ENCODE assay signal across 17 cellular contexts in the genomic region with DNA sequence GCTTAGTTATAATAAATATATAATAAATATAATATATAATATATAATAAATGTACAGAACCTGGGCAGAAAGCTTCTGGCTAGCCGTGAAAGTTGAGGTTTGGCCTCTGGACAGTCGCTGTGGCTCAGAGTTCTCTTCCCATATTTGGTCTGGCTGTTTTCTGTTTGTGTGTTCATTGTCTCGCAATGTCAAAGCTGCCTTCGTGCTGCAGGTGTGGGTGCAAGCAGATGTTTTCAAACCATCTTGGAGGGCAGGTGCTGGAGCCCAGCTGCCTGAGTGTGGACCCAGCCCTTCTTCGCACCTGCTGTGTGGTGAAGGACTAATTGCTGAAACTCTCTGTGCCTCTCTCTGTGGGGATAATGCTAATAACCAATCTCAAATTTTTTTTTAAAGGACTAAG. TPM values are rescaled to one million over a fixed set of nuclear protein-coding genes. Genes with fewer than 3 reads are reported as not detected.
A peak's percentile ranks its signal among the peaks of the same experiment; 100 is the strongest.
DNase-seq lines count a peak whose midpoint lies in the region; ATAC-seq lines count a peak whose summit lies in the region.
"Had no signal": no experiment of that assay in that cellular context is flagged by ENCODE, and none has a peak within 500 bp of the region (broad histone marks: within the 10 kb centered on the region; RNA-seq: fewer than 3 reads in every experiment).

No MANE protein-coding gene starts in this region.

- peaks cover 75% of the 10 kb centered on the region for H3K4me1 Mint-ChIP-seq in activated T-cell treated with anti-CD3 and anti-CD28 coated beads, Interleukin-2, amount 50 U/mL, for 72 hours (ENCODE audit: low read depth)
- peaks cover 41% of the 10 kb centered on the region for H3K4me1 Mint-ChIP-seq in activated T-cell treated with anti-CD3 and anti-CD28 coated beads, Interleukin-2, amount 50 U/mL, for 4 hours (ENCODE audit: low read depth)
- H3K4me1 Mint-ChIP-seq in stimulated activated effector memory CD8-positive, alpha-beta T cell treated with anti-CD3 and anti-CD28 coated beads, Interleukin-12 subunit alpha, Interleukin-12 subunit beta, amount 100 ng/mL, for 72 hours = peaks cover 50% of the 10 kb centered on the region

- peaks cover 1 to 3% of the 10 kb centered on the region in 2 donors for H3K36me3 Mint-ChIP-seq in activated T-cell treated with anti-CD3 and anti-CD28 coated beads, Interleukin-2, amount 50 U/mL, for 72 hours (ENCODE audit: insufficient read depth in 2 of 2)
- H3K36me3 Mint-ChIP-seq in activated T-cell treated with anti-CD3 and anti-CD28 coated beads, Interleukin-2, amount 50 U/mL, for 4 hours (ENCODE audit: insufficient read depth) = no peaks in the 10 kb centered on the region
- H3K36me3 Mint-ChIP-seq in stimulated activated effector memory CD8-positive, alpha-beta T cell treated with anti-CD3 and anti-CD28 coated beads, Interleukin-12 subunit alpha, Interleukin-12 subunit beta, amount 100 ng/mL, for 72 hours = peaks cover 7% of the 10 kb centered on the region
- H3K36me3 Mint-ChIP-seq: naive B cell had no signal

- ATAC-seq in activated T-cell treated with anti-CD3 and anti-CD28 coated beads, Interleukin-2, amount 50 U/mL, for 72 hours (replicated peaks in 1 of 2) = no peak
- no peak for ATAC-seq in activated T-cell treated with anti-CD3 and anti-CD28 coated beads, Interleukin-2, amount 50 U/mL, for 4 hours
- ATAC-seq in stimulated activated effector memory CD8-positive, alpha-beta T cell treated with anti-CD3 and anti-CD28 coated beads, Interleukin-12 subunit alpha, Interleukin-12 subunit beta, amount 100 ng/mL, for 72 hours = no peak
- ATAC-seq: psoas muscle had no signal

- no peak for DNase-seq in activated T-cell treated with anti-CD3 and anti-CD28 coated beads, Interleukin-2, amount 50 U/mL, for 72 hours
- DNase-seq in activated T-cell treated with anti-CD3 and anti-CD28 coated beads, Interleukin-2, amount 50 U/mL, for 4 hours = no peak
- DNase-seq in MV-4-11 (lab: John Stamatoyannopoulos, UW) (peak; percentile 38), RPMI8226 (peak; percentile 94), retina (no peak), activated gamma-delta T cell treated with Interleukin-2 at 50 U/mL for 16 hours (no peak)
- no peak for DNase-seq in stimulated activated effector memory CD8-positive, alpha-beta T cell treated with anti-CD3 and anti-CD28 coated beads, Interleukin-12 subunit alpha, Interleukin-12 subunit beta, amount 100 ng/mL, for 72 hours (ENCODE audit: low spot score in 2 of 2)
- DNase-seq in stimulated activated CD4-positive, alpha-beta T cell treated with anti-CD3 and anti-CD28 coated beads, Interleukin-12 subunit alpha, Interleukin-12 subunit beta, amount 100 ng/mL, for 4 hours = no peak
- DNase-seq: activated effector memory CD4-positive, alpha-beta T cell treated with anti-CD3 and anti-CD28 coated beads, Interleukin-2, amount 50 U/mL, for 16 hours; aorta; KG1; naive B cell; NCI-H1694 treated with DMSO at 0.1 percent for 48 hours; psoas muscle; SIG-M5; stimulated activated CD4-positive, alpha-beta T cell treated with anti-CD3 and anti-CD28 coated beads, Interleukin-15, amount 100 ng/mL, for 24 hours; substantia nigra had no signal

- H3K27me3 Mint-ChIP-seq in activated T-cell treated with anti-CD3 and anti-CD28 coated beads, Interleukin-2, amount 50 U/mL, for 72 hours (ENCODE audit: low read depth) = no peaks in the 10 kb centered on the region
- no peaks in the 10 kb centered on the region for H3K27me3 Mint-ChIP-seq in activated T-cell treated with anti-CD3 and anti-CD28 coated beads, Interleukin-2, amount 50 U/mL, for 4 hours (ENCODE audit: low read depth)
- H3K27me3 Mint-ChIP-seq: naive B cell had no signal

- H3K27ac Mint-ChIP-seq in activated T-cell treated with anti-CD3 and anti-CD28 coated beads, Interleukin-2, amount 50 U/mL, for 72 hours = peak overlapping the region; percentile 24
- peak overlapping the region; percentile 94 for H3K27ac Mint-ChIP-seq in stimulated activated effector memory CD8-positive, alpha-beta T cell treated with anti-CD3 and anti-CD28 coated beads, Interleukin-12 subunit alpha, Interleukin-12 subunit beta, amount 100 ng/mL, for 72 hours

- H3K9me3 Mint-ChIP-seq in activated T-cell treated with anti-CD3 and anti-CD28 coated beads, Interleukin-2, amount 50 U/mL, for 72 hours = no peaks in the 10 kb centered on the region
- H3K9me3 Mint-ChIP-seq in activated T-cell treated with anti-CD3 and anti-CD28 coated beads, Interleukin-2, amount 50 U/mL, for 4 hours = no peaks in the 10 kb centered on the region
- H3K9me3 Mint-ChIP-seq in stimulated activated effector memory CD8-positive, alpha-beta T cell treated with anti-CD3 and anti-CD28 coated beads, Interleukin-12 subunit alpha, Interleukin-12 subunit beta, amount 100 ng/mL, for 72 hours = no peaks in the 10 kb centered on the region
- H3K9me3 Mint-ChIP-seq: naive B cell had no signal

- peak overlapping the region in 1 of 2 donors; percentile 18 for H3K4me3 Mint-ChIP-seq in activated T-cell treated with anti-CD3 and anti-CD28 coated beads, Interleukin-2, amount 50 U/mL, for 72 hours
- no peak overlapping the region for H3K4me3 Mint-ChIP-seq in activated T-cell treated with anti-CD3 and anti-CD28 coated beads, Interleukin-2, amount 50 U/mL, for 4 hours
- H3K4me3 Mint-ChIP-seq in stimulated activated effector memory CD8-positive, alpha-beta T cell treated with anti-CD3 and anti-CD28 coated beads, Interleukin-12 subunit alpha, Interleukin-12 subunit beta, amount 100 ng/mL, for 72 hours = peak overlapping the region; percentile 88

RNA-seq across cellular contexts. Expression of a gene that starts 3.6 kb away (rescaled TPM):
- total RNA-seq in activated T-cell treated with anti-CD3 and anti-CD28 coated beads, Interleukin-2, amount 50 U/mL, for 72 hours = 10 to 100 TPM; 30.7 to 32.3 TPM
- 10 to 100 TPM; 17.7 to 26.9 (median 24.5) TPM for total RNA-seq in activated T-cell treated with anti-CD3 and anti-CD28 coated beads, Interleukin-2, amount 50 U/mL, for 4 hours

RNA-seq across cellular contexts. Expression of a gene that starts 9.7 kb away (rescaled TPM):
- total RNA-seq in activated T-cell treated with anti-CD3 and anti-CD28 coated beads, Interleukin-2, amount 50 U/mL, for 72 hours = 10 to 100 TPM; 30.3 to 41.9 TPM
- 100 to 1,000 TPM; 132 to 139 (median 136) TPM for total RNA-seq in activated T-cell treated with anti-CD3 and anti-CD28 coated beads, Interleukin-2, amount 50 U/mL, for 4 hours

Comparison
In these comparisons a context has a peak if more than half of its experiments do, and no peak if none do; other contexts are left out.
1. DNase-seq: peak in MV-4-11 (single experiment) and RPMI8226 (single experiment); none in activated T-cell treated with anti-CD3 and anti-CD28 coated beads, Interleukin-2, amount 50 U/mL, for 72 hours (0 of 2), activated T-cell treated with anti-CD3 and anti-CD28 coated beads, Interleukin-2, amount 50 U/mL, for 4 hours (single experiment), stimulated activated effector memory CD8-positive, alpha-beta T cell treated with anti-CD3 and anti-CD28 coated beads, Interleukin-12 subunit alpha, Interleukin-12 subunit beta, amount 100 ng/mL, for 72 hours (0 of 2), stimulated activated CD4-positive, alpha-beta T cell treated with anti-CD3 and anti-CD28 coated beads, Interleukin-12 subunit alpha, Interleukin-12 subunit beta, amount 100 ng/mL, for 4 hours (single experiment), retina (single experiment) and activated gamma-delta T cell treated with Interleukin-2 at 50 U/mL for 16 hours (single experiment).